In the genomic region with DNA sequence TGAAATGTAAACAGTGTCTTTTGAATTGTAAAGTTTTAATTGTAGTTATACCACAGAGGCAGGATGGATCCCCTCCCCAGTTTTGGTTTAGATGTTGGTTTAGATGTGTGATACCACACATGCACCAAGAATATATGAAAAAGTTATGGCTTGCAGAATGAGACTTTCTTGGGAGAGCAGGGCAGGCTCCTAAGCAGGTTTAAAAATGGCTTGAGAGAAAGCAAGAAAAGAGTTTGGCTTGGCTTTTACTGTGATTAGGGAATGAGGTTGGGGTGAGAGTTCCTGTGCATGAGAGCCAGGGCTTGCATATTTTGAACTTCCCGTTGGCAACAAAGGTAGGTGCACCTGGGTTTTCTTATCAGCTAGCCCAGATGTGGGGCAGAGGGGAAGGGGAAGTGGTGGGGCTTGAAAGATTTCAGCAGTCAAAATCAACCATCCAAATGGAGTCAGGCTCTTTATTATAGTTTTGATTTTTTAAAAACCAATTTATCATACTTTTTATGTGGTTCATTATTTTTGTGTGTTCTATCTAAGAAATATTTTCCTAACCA, we compare ENCODE assay signal across 16 cellular contexts.
DNase-seq lines count a peak whose midpoint lies in the region; ATAC-seq lines count a peak whose summit lies in the region.
"Had no signal": no experiment of that assay in that cellular context is flagged by ENCODE, and none has a peak within 500 bp of the region (broad histone marks: within the 10 kb centered on the region; RNA-seq: fewer than 3 reads in every experiment).

No MANE protein-coding gene starts in this region.

- ATAC-seq in GM18511 (IDR thresholded peaks at IDR 0.05; ENCODE audit: unreplicated experiment) = no peak
- ATAC-seq: GM12878, GM23338, Panc1 had no signal

- no peaks in the 10 kb centered on the region for H4K20me1 ChIP-seq in BLaER1

- DNase-seq in dermis microvascular lymphatic vessel endothelial cell (ENCODE audit: low read depth in 2 of 2) (peak; percentile 77 to 87), lung microvascular endothelial cell (ENCODE audit: low read depth in 2 of 2) (peak; percentile 4 to 84), superior temporal gyrus (ENCODE audit: extremely low spot score) (no peak), hepatic stellate cell (ENCODE audit: low spot score) (no peak)
- no peak for DNase-seq in activated CD8-positive, alpha-beta memory T cell treated with anti-CD3 and anti-CD28 coated beads, Interleukin-2, amount 50 U/mL, for 4 hours
- DNase-seq: DMS53, NCI-H1105, NCI-H187, NCI-H446, SHP77 had no signal

- no peak overlapping the region for H3K27ac ChIP-seq in BLaER1
- H3K27ac ChIP-seq in KOPT-K1 (ENCODE audit: low read depth, low read length, poor library complexity, severe bottlenecking) = peak overlapping the region; percentile 15

- peaks cover 14% of the 10 kb centered on the region for H3K4me1 ChIP-seq in BLaER1

- no peaks in the 10 kb centered on the region for H3K27me3 ChIP-seq in BLaER1

- H3K9me3 ChIP-seq in BLaER1 (no peaks in the 10 kb centered on the region), KOPT-K1 (ENCODE audit: insufficient read depth, low read length, poor library complexity, severe bottlenecking) (no peaks in the 10 kb centered on the region)

- H3K9ac ChIP-seq in BLaER1 = no peak overlapping the region

- peak overlapping the region; percentile 36 for H3K4me2 ChIP-seq in BLaER1
- H3K4me2 ChIP-seq: GM23338 had no signal

- no peak overlapping the region for H3K4me3 ChIP-seq in BLaER1
- H3K4me3 ChIP-seq: GM12878, GM23338 had no signal

- H3K36me3 ChIP-seq in BLaER1 (no peaks in the 10 kb centered on the region), KOPT-K1 (ENCODE audit: insufficient read depth, low read length) (no peaks in the 10 kb centered on the region)

Comparison
In these comparisons a context has a peak if more than half of its experiments do, and no peak if none do; other contexts are left out.
1. DNase-seq: peak in dermis microvascular lymphatic vessel endothelial cell (2 of 2) and lung microvascular endothelial cell (2 of 2); none in activated CD8-positive, alpha-beta memory T cell treated with anti-CD3 and anti-CD28 coated beads, Interleukin-2, amount 50 U/mL, for 4 hours (single experiment), superior temporal gyrus (single experiment) and hepatic stellate cell (single experiment).